9 cellular contexts compared by ENCODE assay signal in genomic region chr2:175030380-175031271, GRCh38. TPM values are rescaled to one million over a fixed set of nuclear protein-coding genes. Genes with fewer than 3 reads are reported as not detected.
DNase-seq lines count a peak whose midpoint lies in the region; ATAC-seq and TF ChIP-seq lines count a peak whose summit lies in the region.
"Had no signal": no experiment of that assay in that cellular context is flagged by ENCODE, and none has a peak within 500 bp of the region (broad histone marks: within the 10 kb centered on the region; RNA-seq: fewer than 3 reads in every experiment).

No MANE protein-coding gene starts in this region.

- no peak overlapping the region for H3K27ac ChIP-seq in SJCRH30
- H3K27ac ChIP-seq: BLaER1 had no signal

- no peaks in the 10 kb centered on the region for H3K36me3 ChIP-seq in SJCRH30
- H3K36me3 ChIP-seq: BLaER1 had no signal

- H3K4me3 ChIP-seq in SJCRH30 (no peak overlapping the region), fibroblast of mammary gland (ENCODE audit: control insufficient read depth, low read depth, low read length) (no peak overlapping the region)
- H3K4me3 ChIP-seq: BLaER1 had no signal

- DNase-seq in NCI-H1436 (lab: John Stamatoyannopoulos, UW) (peak; percentile 6), NCI-H1436 treated with DMSO at 0.1 percent for 48 hours (lab: John Stamatoyannopoulos, UW) (no peak), HPDE6-E6E7 (ENCODE audit: extremely low spot score) (peak; percentile 33), SJCRH30 (peak; percentile 51 to 78), fibroblast of mammary gland (ENCODE audit: low read depth) (peak; percentile 50), sciatic nerve (ENCODE audit: low spot score) (no peak), GOT3 (lab: John Stamatoyannopoulos, UW) (no peak)

- H3K4me1 ChIP-seq in SJCRH30, result peaks cover 11% of the 10 kb centered on the region; the same call in 1 of the 2 replicates
- H3K4me1 ChIP-seq: BLaER1 had no signal

- ATAC-seq in sciatic nerve, result peak; percentile 59
- no peak for ATAC-seq in GM18873 (IDR thresholded peaks at IDR 0.05; ENCODE audit: low FRiP score, unreplicated experiment)

- intact Hi-C loops in sciatic nerve (cut with DNase I), result no loop called here

- H3K27me3 ChIP-seq in SJCRH30, result no peaks in the 10 kb centered on the region
- H3K27me3 ChIP-seq: BLaER1 had no signal

- TF ChIP-seq CTCF in fibroblast of mammary gland (conservative IDR thresholded peaks at IDR 0.05; ENCODE audit: control insufficient read depth, insufficient read depth, low read depth, low read length), result peak; percentile 50

- no peaks in the 10 kb centered on the region for H3K9me3 ChIP-seq in SJCRH30 (replicated peaks)
- H3K9me3 ChIP-seq: BLaER1 had no signal

RNA-seq across cellular contexts. Expression of gene CHN1, which starts 25.4 kb away (rescaled TPM):
- 66.2 and 71.8 TPM in 2 replicates for total RNA-seq in SJCRH30 (2014; rRNA removed; shearing (Covaris generic))
- total RNA-seq in sciatic nerve, result 38.4 TPM

Comparison
In these comparisons a context has a peak if more than half of its experiments do, and no peak if none do; other contexts are left out.
1. DNase-seq: peak in NCI-H1436 (single experiment), HPDE6-E6E7 (single experiment), SJCRH30 (2 of 2) and fibroblast of mammary gland (single experiment); none in NCI-H1436 treated with DMSO at 0.1 percent for 48 hours (single experiment), sciatic nerve (single experiment) and GOT3 (single experiment).